29 cellular contexts compared by ENCODE assay signal in genomic region chr6:66687611-66688140, GRCh38.
"Had no signal": no experiment of that assay in that cellular context is flagged by ENCODE, and none has a peak within 500 bp of the region (broad histone marks: within the 10 kb centered on the region; RNA-seq: fewer than 3 reads in every experiment).

No MANE protein-coding gene starts in this region.

- H3K36me3 ChIP-seq: ovary, right lobe of liver, sigmoid colon, stomach, thoracic aorta, thyroid gland, tibial nerve, upper lobe of left lung, uterus had no signal

- H2AFZ ChIP-seq: parathyroid adenoma had no signal

- H3K27me3 Mint-ChIP-seq: naive thymus-derived CD4-positive, alpha-beta T cell; stimulated activated naive B cell treated with anti-CD40 and anti-IgM and Interleukin-4, amounts not matched to agents 10 μg/mL and 1 μg/mL and 100 μg/mL, for 72 hours; stimulated activated naive CD8-positive, alpha-beta T cell treated with anti-CD3 and anti-CD28 coated beads, Interleukin-15, Interleukin-2, amounts not matched to agents 100 ng/mL and 50 ng/mL, for 24 hours had no signal

- H3K27ac Mint-ChIP-seq: naive thymus-derived CD4-positive, alpha-beta T cell; natural killer cell; nephron; progenitor cell of endocrine pancreas; stimulated activated effector memory CD8-positive, alpha-beta T cell treated with anti-CD3 and anti-CD28 coated beads, Interleukin-12 subunit alpha, Interleukin-12 subunit beta, amount 100 ng/mL, for 72 hours; stimulated activated naive B cell treated with anti-CD40 and anti-IgM and Interleukin-4, amounts not matched to agents 10 μg/mL and 1 μg/mL and 100 μg/mL, for 72 hours; stimulated activated naive CD8-positive, alpha-beta T cell treated with anti-CD3 and anti-CD28 coated beads, Interleukin-15, Interleukin-2, amounts not matched to agents 100 ng/mL and 50 ng/mL, for 24 hours had no signal

- H3K27me3 ChIP-seq: ovary, right lobe of liver, sigmoid colon, stomach, thyroid gland, tibial nerve, upper lobe of left lung, uterus had no signal

- H3K9ac ChIP-seq: parathyroid adenoma had no signal

- H3K79me2 ChIP-seq: parathyroid adenoma had no signal

- H3K4me1 ChIP-seq: parathyroid adenoma, psoas muscle, right lobe of liver, sigmoid colon, stomach, thyroid gland, tibial nerve, upper lobe of left lung, uterus had no signal

- H3K36me3 Mint-ChIP-seq: naive thymus-derived CD4-positive, alpha-beta T cell; natural killer cell; stimulated activated effector memory CD8-positive, alpha-beta T cell treated with anti-CD3 and anti-CD28 coated beads, Interleukin-12 subunit alpha, Interleukin-12 subunit beta, amount 100 ng/mL, for 72 hours; stimulated activated naive B cell treated with anti-CD40 and anti-IgM and Interleukin-4, amounts not matched to agents 10 μg/mL and 1 μg/mL and 100 μg/mL, for 72 hours had no signal

- H3K27ac ChIP-seq: ovary, parathyroid adenoma, psoas muscle, right lobe of liver, sigmoid colon, stomach, thoracic aorta, thyroid gland, tibial nerve, upper lobe of left lung, uterus had no signal

- H3K4me3 Mint-ChIP-seq: naive thymus-derived CD4-positive, alpha-beta T cell; natural killer cell; nephron; neural crest cell; stimulated activated effector memory CD8-positive, alpha-beta T cell treated with anti-CD3 and anti-CD28 coated beads, Interleukin-12 subunit alpha, Interleukin-12 subunit beta, amount 100 ng/mL, for 72 hours; stimulated activated naive B cell treated with anti-CD40 and anti-IgM and Interleukin-4, amounts not matched to agents 10 μg/mL and 1 μg/mL and 100 μg/mL, for 72 hours; stimulated activated naive CD8-positive, alpha-beta T cell treated with anti-CD3 and anti-CD28 coated beads, Interleukin-15, Interleukin-2, amounts not matched to agents 100 ng/mL and 50 ng/mL, for 24 hours had no signal

- H3K4me3 ChIP-seq: ovary, psoas muscle, right lobe of liver, sigmoid colon, stomach, thoracic aorta, thyroid gland, tibial nerve, upper lobe of left lung, uterus had no signal

- DNase-seq: naive thymus-derived CD4-positive, alpha-beta T cell; natural killer cell; occipital lobe; ovary; posterior cingulate gyrus; psoas muscle; right cardiac atrium; right lobe of liver; sigmoid colon; small intestine; stimulated activated CD4-positive, alpha-beta T cell treated with anti-CD3 and anti-CD28 coated beads, Interleukin-15, amount 100 ng/mL, for 24 hours; stimulated activated CD4-positive, alpha-beta T cell treated with anti-CD3 and anti-CD28 coated beads, Interleukin-2, amount 100 ng/mL, for 24 hours; stimulated activated CD4-positive, alpha-beta T cell treated with anti-CD3 and anti-CD28 coated beads, Interleukin-2, amount 100 ng/mL, for 48 hours; stimulated activated CD4-positive, alpha-beta T cell treated with anti-CD3 and anti-CD28 coated beads, Interleukin-4, amount 100 ng/mL, for 24 hours; stimulated activated naive B cell treated with anti-CD40 and anti-IgM and Interleukin-4, amounts not matched to agents 10 μg/mL and 1 μg/mL and 100 μg/mL, for 72 hours; stimulated activated naive CD4-positive, alpha-beta T cell treated with Interleukin-2 at 50 U/mL for 16 hours; stomach; thyroid gland; trophoblast cell; upper lobe of left lung; uterus had no signal

- FAIRE-seq: small intestine had no signal

- H3K9me3 Mint-ChIP-seq: nephron had no signal

- ATAC-seq: naive thymus-derived CD4-positive, alpha-beta T cell; natural killer cell; psoas muscle; right cardiac atrium; right lobe of liver; stimulated activated effector memory CD8-positive, alpha-beta T cell treated with anti-CD3 and anti-CD28 coated beads, Interleukin-12 subunit alpha, Interleukin-12 subunit beta, amount 100 ng/mL, for 72 hours; stimulated activated naive B cell treated with anti-CD40 and anti-IgM and Interleukin-4, amounts not matched to agents 10 μg/mL and 1 μg/mL and 100 μg/mL, for 72 hours had no signal

- H3K9me3 ChIP-seq: ovary, psoas muscle, right lobe of liver, sigmoid colon, thoracic aorta, thyroid gland, tibial nerve, upper lobe of left lung, uterus had no signal

- H3K4me1 Mint-ChIP-seq: natural killer cell; nephron; neural crest cell; stimulated activated effector memory CD8-positive, alpha-beta T cell treated with anti-CD3 and anti-CD28 coated beads, Interleukin-12 subunit alpha, Interleukin-12 subunit beta, amount 100 ng/mL, for 72 hours; stimulated activated naive B cell treated with anti-CD40 and anti-IgM and Interleukin-4, amounts not matched to agents 10 μg/mL and 1 μg/mL and 100 μg/mL, for 72 hours had no signal
